ENCODE assay signal across 21 cellular contexts in genomic region chr6:145155411-145155810, GRCh38.
DNase-seq lines count a peak whose midpoint lies in the region; ATAC-seq, FAIRE-seq and TF ChIP-seq lines count a peak whose summit lies in the region.
"Had no signal": no experiment of that assay in that cellular context is flagged by ENCODE, and none has a peak within 500 bp of the region (broad histone marks: within the 10 kb centered on the region; RNA-seq: fewer than 3 reads in every experiment).

No MANE protein-coding gene starts in this region.

- H2AFZ ChIP-seq in astrocyte (ENCODE audit: low read depth, low read length): no peak overlapping the region

- no peaks in the 10 kb centered on the region for H3K27me3 ChIP-seq in astrocyte (ENCODE audit: insufficient read depth, low read length)
- no peaks in the 10 kb centered on the region for H3K27me3 ChIP-seq in foreskin keratinocyte
- H3K27me3 ChIP-seq: SJSA1 had no signal

- ATAC-seq in foreskin keratinocyte: peak; percentile 13
- no peak for ATAC-seq in HG02973 (IDR thresholded peaks at IDR 0.05; ENCODE audit: unreplicated experiment)
- ATAC-seq: A549 had no signal

- no peaks in the 10 kb centered on the region for H3K36me3 Mint-ChIP-seq in astrocyte (ENCODE audit: low read depth, unreplicated experiment)

- H3K27me3 Mint-ChIP-seq in astrocyte (ENCODE audit: low read depth, unreplicated experiment): no peaks in the 10 kb centered on the region

- TF ChIP-seq CTCF in astrocyte (IDR thresholded peaks at IDR 0.05; ENCODE audit: insufficient read depth, low read depth, low read length) (no peak), foreskin keratinocyte (conservative IDR thresholded peaks at IDR 0.05) (no peak)

- peak; percentile 21 for DNase-seq in EH (ENCODE audit: low read depth)
- DNase-seq in HT1080 (ENCODE audit: low read depth): peak; percentile 8
- DNase-seq in astrocyte (ENCODE audit: low read depth): peak; percentile 17
- peak in 1 of 2 donors; percentile 16 for DNase-seq in foreskin keratinocyte
- no peak for DNase-seq in NCI-H526 (lab: John Stamatoyannopoulos, UW)
- DNase-seq in kidney glomerular epithelial cell (lab: John Stamatoyannopoulos, UW): no peak
- DNase-seq in UCSD-AML1 (lab: John Stamatoyannopoulos, UW; ENCODE audit: unreplicated experiment): no peak
- DNase-seq: C1 segment of cervical spinal cord, COR-L47, DMS153, KG1, NCI-H1048, NCI-H1436 treated with DMSO at 0.1 percent for 48 hours, NCI-H2029 treated with DMSO at 0.1 percent for 48 hours, NCI-H510A, NCI-H82 had no signal

- H3K4me3 ChIP-seq in astrocyte (ENCODE audit: insufficient read depth, low read depth, low read length): no peak overlapping the region
- H3K4me3 ChIP-seq: A549, HAP-1, SJSA1 had no signal

- no peak overlapping the region for H3K9ac ChIP-seq in astrocyte (ENCODE audit: low read length)

- H3K27ac ChIP-seq in astrocyte (ENCODE audit: low read depth, low read length) (no peak overlapping the region), foreskin keratinocyte (no peak overlapping the region)
- H3K27ac ChIP-seq: A549, SJSA1 had no signal

- H3K4me2 ChIP-seq in astrocyte (ENCODE audit: low read length): no peak overlapping the region
- H3K4me2 ChIP-seq: A549 had no signal

- no peaks in the 10 kb centered on the region for H4K20me1 ChIP-seq in astrocyte (ENCODE audit: insufficient read depth, low read length)

- H3K36me3 ChIP-seq in astrocyte (ENCODE audit: insufficient read depth, low read length): no peaks in the 10 kb centered on the region
- H3K36me3 ChIP-seq: HAP-1, SJSA1 had no signal

- H3K4me3 Mint-ChIP-seq in astrocyte (ENCODE audit: unreplicated experiment): no peak overlapping the region

- H3K79me2 ChIP-seq in astrocyte (ENCODE audit: insufficient read depth, low read length): no peaks in the 10 kb centered on the region

- H3K4me1 ChIP-seq in astrocyte (ENCODE audit: insufficient read depth, low read length) (no peaks in the 10 kb centered on the region), foreskin keratinocyte (peaks cover 16% of the 10 kb centered on the region)
- H3K4me1 ChIP-seq: A549, HAP-1, SJSA1 had no signal

- no peaks in the 10 kb centered on the region for H3K9me3 ChIP-seq in astrocyte (ENCODE audit: insufficient read depth, low read depth, low read length)
- H3K9me3 ChIP-seq: HAP-1 had no signal

- peaks cover 9% of the 10 kb centered on the region for H3K9me3 Mint-ChIP-seq in astrocyte (ENCODE audit: unreplicated experiment)

- H3K4me1 Mint-ChIP-seq in astrocyte (ENCODE audit: low read depth, unreplicated experiment): peaks cover 2% of the 10 kb centered on the region

- H3K27ac Mint-ChIP-seq in astrocyte (ENCODE audit: unreplicated experiment): no peak overlapping the region

- FAIRE-seq in astrocyte (lab: Jason Lieb, UNC): no peak
- FAIRE-seq: A549, GM19239 had no signal

Comparison
In these comparisons a context has a peak if more than half of its experiments do, and no peak if none do; other contexts are left out.
1. DNase-seq: peak in EH (single experiment), HT1080 (single experiment) and astrocyte (single experiment); none in NCI-H526 (0 of 2), kidney glomerular epithelial cell (single experiment) and UCSD-AML1 (single experiment).